In genomic region chr10:44393834-44394547, GRCh38 we compare ENCODE assay signal across 18 cellular contexts. TPM values are rescaled to one million over a fixed set of nuclear protein-coding genes. Genes with fewer than 3 reads are reported as not detected.
"Had no signal": no experiment of that assay in that cellular context is flagged by ENCODE, and none has a peak within 500 bp of the region (broad histone marks: within the 10 kb centered on the region; RNA-seq: fewer than 3 reads in every experiment).

No MANE protein-coding gene starts in this region.

- H3K27ac ChIP-seq: ascending aorta, breast epithelium, gastrocnemius medialis, heart right ventricle, right atrium auricular region, suprapubic skin had no signal

- DNase-seq: activated CD4-positive, alpha-beta T cell treated with anti-CD3 and anti-CD28 coated beads, Interleukin-2, amount 10 ng/mL, durations not matched to agents 24 days and 14 days; activated CD4-positive, CD25-positive, alpha-beta regulatory T cell; activated naive CD4-positive, alpha-beta T cell treated with anti-CD3 and anti-CD28 coated beads for 36 hours; gastrocnemius medialis; heart right ventricle; naive thymus-derived CD8-positive, alpha-beta T cell; small intestine; stimulated activated CD4-positive, alpha-beta T cell treated with anti-CD3 and anti-CD28 coated beads, Interleukin-4, amount 100 ng/mL, for 4 hours; stimulated activated naive CD8-positive, alpha-beta T cell treated with anti-CD3 and anti-CD28 coated beads, Interleukin-15, Interleukin-2, amounts not matched to agents 100 U/mL and 50 U/mL, for 24 hours; SW 1271; trophoblast cell had no signal

- H3K4me1 Mint-ChIP-seq: activated CD4-positive, alpha-beta T cell treated with anti-CD3 and anti-CD28 coated beads, Interleukin-2, amount 10 ng/mL, durations not matched to agents 24 days and 14 days had no signal

- FAIRE-seq: islet of Langerhans, small intestine had no signal

- H3K36me3 Mint-ChIP-seq: naive thymus-derived CD8-positive, alpha-beta T cell had no signal

- H3K4me1 ChIP-seq: breast epithelium, gastrocnemius medialis, suprapubic skin had no signal

- H3K4me3 Mint-ChIP-seq: activated CD4-positive, alpha-beta T cell treated with anti-CD3 and anti-CD28 coated beads, Interleukin-2, amount 10 ng/mL, durations not matched to agents 24 days and 14 days; activated naive CD4-positive, alpha-beta T cell treated with anti-CD3 and anti-CD28 coated beads for 36 hours; activated T-helper 1 cell treated with anti-CD3 and anti-CD28 coated beads, Interleukin-12 subunit alpha, Interleukin-12 subunit beta, Interleukin-2, Interleukin-4 antibody, amounts not matched to agents 30 ng/mL and 10 ng/mL and 1 ng/mL, durations not matched to agents 14 hours and 24 hours and 36 hours; naive thymus-derived CD8-positive, alpha-beta T cell had no signal

- H3K9me3 ChIP-seq: ascending aorta, breast epithelium, gastrocnemius medialis, heart right ventricle, right atrium auricular region, suprapubic skin had no signal

- H3K36me3 ChIP-seq: ascending aorta, breast epithelium, gastrocnemius medialis, heart right ventricle, right atrium auricular region, suprapubic skin had no signal

- H3K27me3 ChIP-seq: ascending aorta, breast epithelium, gastrocnemius medialis, right atrium auricular region, suprapubic skin had no signal

- H3K27ac Mint-ChIP-seq: activated CD4-positive, alpha-beta T cell treated with anti-CD3 and anti-CD28 coated beads, Interleukin-2, amount 10 ng/mL, durations not matched to agents 24 days and 14 days; activated naive CD4-positive, alpha-beta T cell treated with anti-CD3 and anti-CD28 coated beads for 36 hours; activated T-helper 1 cell treated with anti-CD3 and anti-CD28 coated beads, Interleukin-12 subunit alpha, Interleukin-12 subunit beta, Interleukin-2, Interleukin-4 antibody, amounts not matched to agents 30 ng/mL and 10 ng/mL and 1 ng/mL, durations not matched to agents 14 hours and 24 hours and 36 hours; naive thymus-derived CD8-positive, alpha-beta T cell had no signal

- H3K9me3 Mint-ChIP-seq: activated CD4-positive, alpha-beta T cell treated with anti-CD3 and anti-CD28 coated beads, Interleukin-2, amount 10 ng/mL, durations not matched to agents 24 days and 14 days; activated naive CD4-positive, alpha-beta T cell treated with anti-CD3 and anti-CD28 coated beads for 36 hours; activated T-helper 1 cell treated with anti-CD3 and anti-CD28 coated beads, Interleukin-12 subunit alpha, Interleukin-12 subunit beta, Interleukin-2, Interleukin-4 antibody, amounts not matched to agents 30 ng/mL and 10 ng/mL and 1 ng/mL, durations not matched to agents 14 hours and 24 hours and 36 hours; naive thymus-derived CD8-positive, alpha-beta T cell had no signal

- H3K4me3 ChIP-seq: ascending aorta, breast epithelium, gastrocnemius medialis, heart right ventricle, right atrium auricular region, suprapubic skin had no signal

RNA-seq across cellular contexts. Expression of gene CXCL12, which starts 9.1 kb away (rescaled TPM):
- total RNA-seq: activated CD4-positive, alpha-beta T cell treated with anti-CD3 and anti-CD28 coated beads, Interleukin-2, amount 10 ng/mL, durations not matched to agents 24 days and 14 days; activated naive CD4-positive, alpha-beta T cell treated with anti-CD3 and anti-CD28 coated beads for 36 hours; activated T-helper 1 cell treated with anti-CD3 and anti-CD28 coated beads, Interleukin-12 subunit alpha, Interleukin-12 subunit beta, Interleukin-2, Interleukin-4 antibody, amounts not matched to agents 30 ng/mL and 10 ng/mL and 1 ng/mL, durations not matched to agents 14 hours and 24 hours and 36 hours; naive thymus-derived CD8-positive, alpha-beta T cell; T-helper 2 cell treated with Interferon-gamma antibody and Interleukin-4, amounts not matched to agents 100 ng/mL and 5 ng/mL, for 36 hours had no signal
- polyA plus RNA-seq: naive thymus-derived CD8-positive, alpha-beta T cell had no signal
